In the genomic region with DNA sequence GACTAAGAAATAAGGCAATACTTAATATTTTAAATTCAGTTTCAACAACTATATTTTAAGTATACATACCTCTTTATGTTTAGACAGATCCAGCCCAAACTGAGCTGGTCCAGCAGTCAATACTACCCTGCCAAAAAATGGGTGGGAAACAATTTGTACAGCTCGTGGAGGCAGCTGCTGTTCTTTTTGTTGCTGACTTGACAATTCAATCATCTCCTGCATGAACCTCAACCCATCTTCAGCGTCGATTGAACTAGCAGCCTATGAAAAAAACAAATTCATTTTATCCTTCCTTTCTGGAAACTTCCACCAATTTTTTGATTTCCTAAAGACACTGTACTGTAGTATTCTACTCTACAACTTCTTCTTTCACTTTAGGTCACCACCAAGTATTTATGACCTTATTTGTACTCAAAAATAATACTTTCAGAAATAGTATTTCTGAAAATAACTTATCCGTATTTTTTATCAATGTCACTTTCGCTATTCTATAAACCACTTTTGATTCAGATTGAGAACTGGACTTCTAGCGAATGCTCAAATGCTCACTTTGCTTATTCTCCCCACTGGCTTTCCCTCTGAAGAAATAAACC, we compare ENCODE assay signal across 1 cellular context.
A peak's percentile ranks its signal among the peaks of the same experiment; 100 is the strongest.
TF ChIP-seq lines count a peak whose summit lies in the region.

No MANE protein-coding gene starts in this region.

TF ChIP-seq in GM12878, 131 proteins besides CTCF, POLR2A, EP300 and RAD21 (continued from another document):
- TF ChIP-seq HDAC6 (IDR thresholded peaks at IDR 0.05; ENCODE audit: unreplicated experiment) (no peak), NFIC (IDR thresholded peaks at IDR 0.05; ENCODE audit: low read depth, low read length) (peak; percentile 60; the same call in 1 of the 2 replicates), SP1 (IDR thresholded peaks at IDR 0.05; ENCODE audit: low read depth, low read length) (no peak)
